ENCODE assay signal across 13 cellular contexts in the genomic region with DNA sequence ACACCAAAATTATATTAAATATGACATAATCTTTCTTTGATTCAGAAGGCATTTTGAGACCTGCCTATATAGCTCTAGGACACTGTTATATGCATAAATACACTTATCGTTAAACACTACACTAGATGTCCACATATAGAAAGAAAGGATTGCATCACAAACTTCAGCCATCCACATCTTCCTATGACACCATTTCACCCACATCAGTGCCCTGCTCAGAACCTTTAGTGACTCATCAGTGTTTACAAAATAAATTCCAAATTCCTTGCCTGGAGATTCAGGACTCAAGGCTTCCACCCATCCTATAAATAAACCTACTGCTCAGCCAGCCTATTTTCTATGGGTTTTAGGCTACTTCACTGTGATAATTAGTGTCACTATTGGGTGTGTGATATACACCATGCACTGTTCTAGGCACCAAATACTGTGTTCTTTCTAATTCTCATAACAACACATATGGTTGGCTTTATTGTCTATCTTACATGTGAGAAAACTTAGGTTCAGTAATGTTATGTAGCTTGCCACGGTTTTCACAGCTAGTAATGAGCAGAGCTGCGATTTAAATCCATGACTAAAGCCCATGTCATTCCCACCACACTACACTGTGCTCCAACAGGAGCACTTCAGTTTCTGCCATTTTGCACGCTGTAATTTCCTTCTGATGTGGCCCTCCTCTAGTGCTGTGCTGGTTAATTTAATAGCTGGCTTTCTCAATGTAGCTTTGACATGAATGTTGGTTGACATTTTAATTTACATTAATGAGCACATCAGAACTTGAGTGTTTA.
A peak's percentile ranks its signal among the peaks of the same experiment; 100 is the strongest.
DNase-seq lines count a peak whose midpoint lies in the region; ATAC-seq and TF ChIP-seq lines count a peak whose summit lies in the region.
"Had no signal": no experiment of that assay in that cellular context is flagged by ENCODE, and none has a peak within 500 bp of the region (broad histone marks: within the 10 kb centered on the region; RNA-seq: fewer than 3 reads in every experiment).

No MANE protein-coding gene starts in this region.

- H3K36me3 Mint-ChIP-seq in mesothelial cell of epicardium = no peaks in the 10 kb centered on the region
- H3K36me3 Mint-ChIP-seq: activated CD4-positive, alpha-beta memory T cell treated with anti-CD3 and anti-CD28 coated beads for 36 hours; activated naive CD4-positive, alpha-beta T cell treated with anti-CD3 and anti-CD28 coated beads, Interleukin-2, amount 50 U/mL, for 72 hours had no signal

- DNase-seq in GM03348 (ENCODE audit: low spot score) (peak; percentile 64), NCI-H226 (peak; percentile 88), cardiac fibroblast (ENCODE audit: low read depth in 2 of 2) (peak; percentile 59 to 92), non-pigmented ciliary epithelial cell (ENCODE audit: low read depth) (peak; percentile 56), mesothelial cell of epicardium (ENCODE audit: low spot score in 2 of 2, unreplicated experiment in 2 of 2) (no peak)
- DNase-seq in activated CD4-positive, alpha-beta T cell treated with anti-CD3 and anti-CD28 coated beads, Interleukin-2, amount 50 U/mL, for 48 hours = no peak
- DNase-seq: activated CD4-positive, alpha-beta memory T cell treated with anti-CD3 and anti-CD28 coated beads for 36 hours; effector memory CD4-positive, alpha-beta T cell; SJCRH30; uterus had no signal

- H3K4me3 ChIP-seq in cardiac fibroblast (replicated peaks in 1 of 2; ENCODE audit: low read depth in 2 of 2, low read length in 2 of 2) = no peak overlapping the region
- H3K4me3 ChIP-seq: SJCRH30, uterus had no signal

- H3K27ac Mint-ChIP-seq in mesothelial cell of epicardium = no peak overlapping the region
- H3K27ac Mint-ChIP-seq: activated CD4-positive, alpha-beta memory T cell treated with anti-CD3 and anti-CD28 coated beads for 36 hours; activated naive CD4-positive, alpha-beta T cell treated with anti-CD3 and anti-CD28 coated beads, Interleukin-2, amount 50 U/mL, for 72 hours had no signal

- no peak for ATAC-seq in HG03432 (IDR thresholded peaks at IDR 0.05; ENCODE audit: unreplicated experiment)
- ATAC-seq in HG03342 (IDR thresholded peaks at IDR 0.05; ENCODE audit: unreplicated experiment) = no peak
- ATAC-seq: activated naive CD4-positive, alpha-beta T cell treated with anti-CD3 and anti-CD28 coated beads, Interleukin-2, amount 50 U/mL, for 72 hours had no signal

- H3K9me3 Mint-ChIP-seq in mesothelial cell of epicardium = no peaks in the 10 kb centered on the region
- H3K9me3 Mint-ChIP-seq: activated CD4-positive, alpha-beta memory T cell treated with anti-CD3 and anti-CD28 coated beads for 36 hours; activated naive CD4-positive, alpha-beta T cell treated with anti-CD3 and anti-CD28 coated beads, Interleukin-2, amount 50 U/mL, for 72 hours had no signal

- no peaks in the 10 kb centered on the region for H3K4me1 Mint-ChIP-seq in mesothelial cell of epicardium

- H3K27me3 Mint-ChIP-seq in mesothelial cell of epicardium (ENCODE audit: low read depth) = peaks cover 3% of the 10 kb centered on the region

- H3K4me3 Mint-ChIP-seq in mesothelial cell of epicardium = no peak overlapping the region
- H3K4me3 Mint-ChIP-seq: activated CD4-positive, alpha-beta memory T cell treated with anti-CD3 and anti-CD28 coated beads for 36 hours had no signal

- TF ChIP-seq CTCF in cardiac fibroblast (IDR thresholded peaks at IDR 0.05; ENCODE audit: low read depth, low read length) = no peak
- no peak for TF ChIP-seq CTCF in mesothelial cell of epicardium (IDR thresholded peaks at IDR 0.05; ENCODE audit: unreplicated experiment)

Comparison
In these comparisons a context has a peak if more than half of its experiments do, and no peak if none do; other contexts are left out.
1. DNase-seq: peak in GM03348 (single experiment), NCI-H226 (single experiment), cardiac fibroblast (2 of 2) and non-pigmented ciliary epithelial cell (single experiment); none in mesothelial cell of epicardium (0 of 2) and activated CD4-positive, alpha-beta T cell treated with anti-CD3 and anti-CD28 coated beads, Interleukin-2, amount 50 U/mL, for 48 hours (0 of 2).